Comparison of ENCODE assay signal across 1 cellular context in the genomic region with DNA sequence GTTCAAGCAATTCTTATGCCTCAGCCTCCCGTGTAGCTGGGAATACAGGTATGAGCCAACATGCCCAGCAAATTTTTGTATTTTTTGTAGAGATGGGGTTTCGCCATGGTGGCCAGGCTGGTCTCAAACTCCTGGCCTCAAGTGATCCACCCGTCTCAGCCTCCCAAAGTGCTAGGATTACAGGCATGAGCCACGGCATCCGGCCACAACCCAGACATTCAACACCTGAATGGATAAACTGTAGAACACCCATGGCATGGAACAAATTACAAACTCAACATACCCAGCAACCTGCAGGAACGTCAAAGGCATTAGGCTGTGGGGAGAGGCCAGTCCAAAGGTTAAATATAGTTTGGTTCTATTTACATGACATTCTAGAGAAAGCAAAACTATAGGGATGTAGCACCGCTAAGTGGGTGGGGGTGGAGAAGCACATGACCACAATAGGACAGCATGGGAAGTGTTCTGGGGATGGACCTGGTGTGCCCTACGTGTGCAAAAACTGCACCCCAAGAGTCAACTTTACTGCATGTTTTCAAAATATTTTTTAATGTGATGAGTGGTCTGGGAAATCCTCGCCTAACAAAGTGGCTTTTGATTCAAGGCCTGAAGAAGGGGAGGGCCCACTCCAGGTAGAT.
TF ChIP-seq lines count a peak whose summit lies in the region.

No MANE protein-coding gene starts in this region.

TF ChIP-seq in SK-N-SH treated with all-trans-retinoic acid at 6 μM for 48 hours, 23 proteins besides CTCF, POLR2A, EP300 and RAD21 (continued from another document):
- TF ChIP-seq, protein P1, sequence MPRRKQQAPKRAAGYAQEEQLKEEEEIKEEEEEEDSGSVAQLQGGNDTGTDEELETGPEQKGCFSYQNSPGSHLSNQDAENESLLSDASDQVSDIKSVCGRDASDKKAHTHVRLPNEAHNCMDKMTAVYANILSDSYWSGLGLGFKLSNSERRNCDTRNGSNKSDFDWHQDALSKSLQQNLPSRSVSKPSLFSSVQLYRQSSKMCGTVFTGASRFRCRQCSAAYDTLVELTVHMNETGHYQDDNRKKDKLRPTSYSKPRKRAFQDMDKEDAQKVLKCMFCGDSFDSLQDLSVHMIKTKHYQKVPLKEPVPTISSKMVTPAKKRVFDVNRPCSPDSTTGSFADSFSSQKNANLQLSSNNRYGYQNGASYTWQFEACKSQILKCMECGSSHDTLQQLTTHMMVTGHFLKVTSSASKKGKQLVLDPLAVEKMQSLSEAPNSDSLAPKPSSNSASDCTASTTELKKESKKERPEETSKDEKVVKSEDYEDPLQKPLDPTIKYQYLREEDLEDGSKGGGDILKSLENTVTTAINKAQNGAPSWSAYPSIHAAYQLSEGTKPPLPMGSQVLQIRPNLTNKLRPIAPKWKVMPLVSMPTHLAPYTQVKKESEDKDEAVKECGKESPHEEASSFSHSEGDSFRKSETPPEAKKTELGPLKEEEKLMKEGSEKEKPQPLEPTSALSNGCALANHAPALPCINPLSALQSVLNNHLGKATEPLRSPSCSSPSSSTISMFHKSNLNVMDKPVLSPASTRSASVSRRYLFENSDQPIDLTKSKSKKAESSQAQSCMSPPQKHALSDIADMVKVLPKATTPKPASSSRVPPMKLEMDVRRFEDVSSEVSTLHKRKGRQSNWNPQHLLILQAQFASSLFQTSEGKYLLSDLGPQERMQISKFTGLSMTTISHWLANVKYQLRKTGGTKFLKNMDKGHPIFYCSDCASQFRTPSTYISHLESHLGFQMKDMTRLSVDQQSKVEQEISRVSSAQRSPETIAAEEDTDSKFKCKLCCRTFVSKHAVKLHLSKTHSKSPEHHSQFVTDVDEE (CRISPR knock-in tag; IDR thresholded peaks at IDR 0.05): no peak
- TF ChIP-seq ZFP3 (CRISPR knock-in tag; IDR thresholded peaks at IDR 0.05): no peak
